15 cellular contexts compared by ENCODE assay signal in genomic region chr15:29685156-29686078, GRCh38.
DNase-seq lines count a peak whose midpoint lies in the region; ATAC-seq and TF ChIP-seq lines count a peak whose summit lies in the region.
"Had no signal": no experiment of that assay in that cellular context is flagged by ENCODE, and none has a peak within 500 bp of the region (broad histone marks: within the 10 kb centered on the region; RNA-seq: fewer than 3 reads in every experiment).

No MANE protein-coding gene starts in this region.

- H2AFZ ChIP-seq in neuronal stem cell (ENCODE audit: low read length) = no peak overlapping the region

- H3K36me3 Mint-ChIP-seq in stimulated activated effector memory CD8-positive, alpha-beta T cell treated with anti-CD3 and anti-CD28 coated beads, Interleukin-12 subunit alpha, Interleukin-12 subunit beta, amount 100 ng/mL, for 72 hours = no peaks in the 10 kb centered on the region

- no CpG with 5 or more reads among the region's 20 CpGs for WGBS in neuronal stem cell (ENCODE audit: extremely low coverage in 2 of 2, insufficient read length in 2 of 2, insufficient replicate concordance in 1 of 2), 2 donors
- 61% methylated on average over 16 of the region's 20 CpGs for WGBS in suprapubic skin

- DNase-seq in EH (ENCODE audit: low read depth) = peak; percentile 63
- DNase-seq in NCI-H2227 treated with DMSO at 0.1 percent for 48 hours (lab: John Stamatoyannopoulos, UW) = peak; percentile 16
- peak in 2 of 10 donors; percentile 35 to 62 for DNase-seq in dorsolateral prefrontal cortex
- DNase-seq in neuronal stem cell (ENCODE audit: low spot score) = no peak
- no peak for DNase-seq in NCI-H2081 treated with DMSO at 0.1 percent for 48 hours (lab: John Stamatoyannopoulos, UW)
- DNase-seq in suprapubic skin (ENCODE audit: low spot score in 2 of 2) = no peak
- DNase-seq in RPMI8226 = no peak
- DNase-seq in stimulated activated effector memory CD8-positive, alpha-beta T cell treated with anti-CD3 and anti-CD28 coated beads, Interleukin-12 subunit alpha, Interleukin-12 subunit beta, amount 100 ng/mL, for 72 hours (ENCODE audit: low spot score in 2 of 2) = no peak
- DNase-seq: activated CD4-positive, alpha-beta T cell treated with anti-CD3 and anti-CD28 coated beads for 36 hours; activated T-cell treated with anti-CD3 and anti-CD28 coated beads, Interleukin-2, amount 50 U/mL, for 4 hours; C1 segment of cervical spinal cord; NCI-H2171; stimulated activated CD4-positive, alpha-beta T cell treated with anti-CD3 and anti-CD28 coated beads, Interleukin-2, amount 100 ng/mL, for 24 hours had no signal

- TF ChIP-seq EP300 in suprapubic skin (IDR thresholded peaks at IDR 0.05) = no peak

- H3K36me3 ChIP-seq in neuronal stem cell (replicated peaks in 1 of 2; ENCODE audit: control insufficient read depth in 2 of 2, insufficient read depth in 2 of 2, low read length in 2 of 2) (no peaks in the 10 kb centered on the region), suprapubic skin (no peaks in the 10 kb centered on the region)
- H3K36me3 ChIP-seq: gastroesophageal sphincter had no signal

- no peak overlapping the region for H3K27ac Mint-ChIP-seq in stimulated activated effector memory CD8-positive, alpha-beta T cell treated with anti-CD3 and anti-CD28 coated beads, Interleukin-12 subunit alpha, Interleukin-12 subunit beta, amount 100 ng/mL, for 72 hours
- H3K27ac Mint-ChIP-seq: activated CD4-positive, alpha-beta T cell treated with anti-CD3 and anti-CD28 coated beads for 36 hours; T-helper 1 cell treated with Interleukin-12 subunit alpha and Interleukin-12 subunit beta and Interleukin-4 antibody, amounts not matched to agents 30 μg/mL and 1 μg/mL, for 36 hours had no signal

- H3K9ac ChIP-seq in neuronal stem cell (ENCODE audit: low read depth, low read length, poor library complexity) = peak overlapping the region; percentile 31

- H3K4me3 ChIP-seq in dorsolateral prefrontal cortex (no peak overlapping the region), neuronal stem cell (ENCODE audit: low read length in 2 of 2) (no peak overlapping the region), suprapubic skin (no peak overlapping the region)
- H3K4me3 ChIP-seq: gastroesophageal sphincter had no signal

- H3K14ac ChIP-seq in neuronal stem cell (ENCODE audit: low read length) = no peak overlapping the region

- H3K9me3 Mint-ChIP-seq in stimulated activated effector memory CD8-positive, alpha-beta T cell treated with anti-CD3 and anti-CD28 coated beads, Interleukin-12 subunit alpha, Interleukin-12 subunit beta, amount 100 ng/mL, for 72 hours = no peaks in the 10 kb centered on the region
- H3K9me3 Mint-ChIP-seq: activated T-cell treated with anti-CD3 and anti-CD28 coated beads, Interleukin-2, amount 50 U/mL, for 4 hours; T-helper 1 cell treated with Interleukin-12 subunit alpha and Interleukin-12 subunit beta and Interleukin-4 antibody, amounts not matched to agents 30 μg/mL and 1 μg/mL, for 36 hours had no signal

- no peaks in the 10 kb centered on the region for H3K79me1 ChIP-seq in neuronal stem cell (ENCODE audit: low read depth, low read length)

- H3K9me3 ChIP-seq in neuronal stem cell (replicated peaks in 1 of 2; ENCODE audit: control insufficient read depth in 2 of 2, insufficient read depth in 1 of 2, low read depth in 1 of 2, low read length in 2 of 2) (peaks cover 0 to 4% of the 10 kb centered on the region in 2 donors), suprapubic skin (no peaks in the 10 kb centered on the region)
- H3K9me3 ChIP-seq: gastroesophageal sphincter had no signal

- peaks cover 0 to 6% of the 10 kb centered on the region in 2 donors for H3K4me1 ChIP-seq in neuronal stem cell (ENCODE audit: control insufficient read depth in 2 of 2, insufficient read depth in 1 of 2, low read depth in 1 of 2, low read length in 2 of 2)
- H3K4me1 ChIP-seq in suprapubic skin = peaks cover 16% of the 10 kb centered on the region
- H3K4me1 ChIP-seq: gastroesophageal sphincter had no signal

- no peak for ATAC-seq in stimulated activated effector memory CD8-positive, alpha-beta T cell treated with anti-CD3 and anti-CD28 coated beads, Interleukin-12 subunit alpha, Interleukin-12 subunit beta, amount 100 ng/mL, for 72 hours
- ATAC-seq: activated CD4-positive, alpha-beta T cell treated with anti-CD3 and anti-CD28 coated beads for 36 hours; activated T-cell treated with anti-CD3 and anti-CD28 coated beads, Interleukin-2, amount 50 U/mL, for 4 hours; gastroesophageal sphincter had no signal

- no peaks in the 10 kb centered on the region for H3K27me3 ChIP-seq in dorsolateral prefrontal cortex
- H3K27me3 ChIP-seq in neuronal stem cell (ENCODE audit: control insufficient read depth in 3 of 3, insufficient read depth in 3 of 3, low read depth in 1 of 3, low read length in 3 of 3) = no peaks in the 10 kb centered on the region
- H3K27me3 ChIP-seq in suprapubic skin = no peaks in the 10 kb centered on the region
- H3K27me3 ChIP-seq: gastroesophageal sphincter had no signal

- H2AK5ac ChIP-seq in neuronal stem cell (ENCODE audit: low read depth, low read length) = peak overlapping the region; percentile 51

- no peak overlapping the region for H3K4ac ChIP-seq in neuronal stem cell (ENCODE audit: low read length)

- intact Hi-C loops in dorsolateral prefrontal cortex (cut with DNase I) = no loop called here

- H2BK5ac ChIP-seq in neuronal stem cell (ENCODE audit: low read length) = no peak overlapping the region

- no peak overlapping the region for H2BK120ac ChIP-seq in neuronal stem cell (ENCODE audit: low read depth, low read length)

- H2BK15ac ChIP-seq in neuronal stem cell (ENCODE audit: low read length) = no peak overlapping the region

- H3K23ac ChIP-seq in neuronal stem cell (ENCODE audit: low read depth, low read length, poor library complexity) = peak overlapping the region; percentile 86

- H3K18ac ChIP-seq in neuronal stem cell (ENCODE audit: low read length) = peak overlapping the region; percentile 71

- H2BK12ac ChIP-seq in neuronal stem cell (ENCODE audit: low read length) = no peak overlapping the region

- no peak overlapping the region for H4K8ac ChIP-seq in neuronal stem cell (ENCODE audit: low read depth, low read length)

- no peak overlapping the region for H4K91ac ChIP-seq in neuronal stem cell (ENCODE audit: low read depth, low read length, poor library complexity)

- TF ChIP-seq POLR2A in suprapubic skin (IDR thresholded peaks at IDR 0.05) = no peak

- H3K4me1 Mint-ChIP-seq in stimulated activated effector memory CD8-positive, alpha-beta T cell treated with anti-CD3 and anti-CD28 coated beads, Interleukin-12 subunit alpha, Interleukin-12 subunit beta, amount 100 ng/mL, for 72 hours = no peaks in the 10 kb centered on the region
- H3K4me1 Mint-ChIP-seq: activated CD4-positive, alpha-beta T cell treated with anti-CD3 and anti-CD28 coated beads for 36 hours had no signal

- no peak overlapping the region for H3K4me3 Mint-ChIP-seq in stimulated activated effector memory CD8-positive, alpha-beta T cell treated with anti-CD3 and anti-CD28 coated beads, Interleukin-12 subunit alpha, Interleukin-12 subunit beta, amount 100 ng/mL, for 72 hours
- H3K4me3 Mint-ChIP-seq: activated CD4-positive, alpha-beta T cell treated with anti-CD3 and anti-CD28 coated beads for 36 hours; activated T-cell treated with anti-CD3 and anti-CD28 coated beads, Interleukin-2, amount 50 U/mL, for 4 hours; T-helper 1 cell treated with Interleukin-12 subunit alpha and Interleukin-12 subunit beta and Interleukin-4 antibody, amounts not matched to agents 30 μg/mL and 1 μg/mL, for 36 hours had no signal

- no peak overlapping the region for H3K4me2 ChIP-seq in neuronal stem cell (ENCODE audit: insufficient read depth, low read length, poor library complexity, severe bottlenecking)

- no peak for TF ChIP-seq CTCF in dorsolateral prefrontal cortex (IDR thresholded peaks at IDR 0.05 in 54 of 56, conservative IDR thresholded peaks at IDR 0.05 in 2 of 56; ENCODE audit: low read depth in 1 of 56, partially characterized antibody in 56 of 56)
- no peak for TF ChIP-seq CTCF in suprapubic skin (IDR thresholded peaks at IDR 0.05)

- H3K27ac ChIP-seq in dorsolateral prefrontal cortex = peak overlapping the region in 34 of 59 donors; percentile 19 to 84 (median 46)
- H3K27ac ChIP-seq in neuronal stem cell (replicated peaks; ENCODE audit: low read length) = no peak overlapping the region
- no peak overlapping the region for H3K27ac ChIP-seq in suprapubic skin
- H3K27ac ChIP-seq: gastroesophageal sphincter had no signal

Comparison
In these comparisons a context has a peak if more than half of its experiments do, and no peak if none do; other contexts are left out.
1. DNase-seq: peak in EH (single experiment) and NCI-H2227 treated with DMSO at 0.1 percent for 48 hours (single experiment); none in neuronal stem cell (single experiment), NCI-H2081 treated with DMSO at 0.1 percent for 48 hours (single experiment), suprapubic skin (0 of 2), RPMI8226 (single experiment) and stimulated activated effector memory CD8-positive, alpha-beta T cell treated with anti-CD3 and anti-CD28 coated beads, Interleukin-12 subunit alpha, Interleukin-12 subunit beta, amount 100 ng/mL, for 72 hours (0 of 2).
2. H3K27ac ChIP-seq: peak in dorsolateral prefrontal cortex (34 of 59); none in neuronal stem cell (single experiment) and suprapubic skin (single experiment).